ENCODE assay signal across 1 cellular context in the genomic region with DNA sequence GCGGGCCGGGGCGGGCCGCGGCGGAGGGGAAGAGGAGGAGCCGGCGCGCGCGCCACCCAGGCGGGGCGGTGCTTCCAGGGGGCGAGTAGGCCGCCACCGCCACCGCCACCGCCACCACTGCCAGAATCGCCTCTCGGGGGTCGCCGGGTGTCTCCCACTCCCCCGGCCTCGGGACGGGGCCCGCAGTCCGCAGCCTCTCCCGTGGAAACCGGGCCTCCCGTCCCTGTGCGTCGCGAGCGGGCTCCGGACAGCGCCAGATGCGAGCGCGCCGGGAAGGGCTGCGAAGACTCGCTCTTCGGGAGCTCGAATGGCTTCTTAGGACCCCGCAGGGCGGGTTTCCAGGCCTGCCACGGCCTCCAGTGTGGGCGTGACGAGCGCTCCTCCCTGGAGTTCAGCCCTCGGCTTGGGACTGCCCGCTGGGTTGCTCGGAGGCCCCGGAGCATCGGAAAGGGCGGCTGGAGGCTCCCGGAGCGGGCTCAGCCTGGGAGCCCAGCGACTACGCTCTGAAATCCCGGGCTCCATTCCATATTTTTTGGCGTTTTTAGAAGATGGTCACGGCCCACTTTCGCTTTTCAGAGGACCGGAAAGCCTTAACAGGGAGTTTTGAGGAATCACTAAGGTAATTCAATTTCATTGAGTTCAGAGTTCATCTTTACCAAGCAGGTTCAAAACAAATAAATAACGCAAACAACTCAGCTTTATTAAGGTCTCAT.
TF ChIP-seq lines count a peak whose summit lies in the region.

No MANE protein-coding gene starts in this region.

TF ChIP-seq in H1, 55 proteins besides CTCF, POLR2A, EP300 and RAD21 (continued from another document):
- TF ChIP-seq KDM5A (IDR thresholded peaks at IDR 0.05; ENCODE audit: low read length), result no peak
- TF ChIP-seq RNF2 (IDR thresholded peaks at IDR 0.05; ENCODE audit: borderline replicate concordance, low read depth, low read length, missing control alignments, poor library complexity, severe bottlenecking), result no peak
- TF ChIP-seq SP2 (IDR thresholded peaks at IDR 0.05; ENCODE audit: low read length), result no peak
- TF ChIP-seq BRCA1 (IDR thresholded peaks at IDR 0.05; ENCODE audit: low read depth, low read length), result no peak
- TF ChIP-seq TCF12 (IDR thresholded peaks at IDR 0.05; ENCODE audit: low read depth, low read length), result no peak
- TF ChIP-seq BACH1 (IDR thresholded peaks at IDR 0.05; ENCODE audit: low read length), result peak; percentile 84
- no peak; the same call in none of the 2 replicates for TF ChIP-seq PHF8 (conservative IDR thresholded peaks at IDR 0.05; ENCODE audit: low read depth, low read length)
- TF ChIP-seq TAF7 (optimal IDR thresholded peaks at IDR 0.05; ENCODE audit: borderline replicate concordance, low read depth, low read length), result peak; percentile 52
- TF ChIP-seq E2F6 (IDR thresholded peaks at IDR 0.05), result 0 out of 2 replicates have a peak, but pooled peaks have one; percentile 40
- peak; percentile 77 for TF ChIP-seq TBP (IDR thresholded peaks at IDR 0.05; ENCODE audit: low read depth, low read length)
- TF ChIP-seq RFX5 (IDR thresholded peaks at IDR 0.05; ENCODE audit: borderline replicate concordance, low read depth, low read length), result peak; percentile 63
- TF ChIP-seq ATF2 (IDR thresholded peaks at IDR 0.05; ENCODE audit: low read length), result peak; percentile 85; the same call in 1 of the 2 replicates
- 0 out of 2 replicates have a peak, but pooled peaks have one; percentile 7 for TF ChIP-seq GABPA (IDR thresholded peaks at IDR 0.05; ENCODE audit: borderline replicate concordance, insufficient read depth, low read length)
- no peak for TF ChIP-seq NRF1 (IDR thresholded peaks at IDR 0.05; ENCODE audit: low read depth, low read length)
- no peak for TF ChIP-seq SIX5 (IDR thresholded peaks at IDR 0.05; ENCODE audit: low read depth, low read length)
- peak; percentile 88 for TF ChIP-seq TAF1 (IDR thresholded peaks at IDR 0.05; ENCODE audit: low read depth, low read length)
- peak; percentile 27 for TF ChIP-seq KDM4A (IDR thresholded peaks at IDR 0.05; ENCODE audit: low read depth, low read length, severe bottlenecking)
- TF ChIP-seq NANOG (IDR thresholded peaks at IDR 0.05; ENCODE audit: insufficient read depth, low read depth, low read length, poor library complexity, severe bottlenecking), result no peak
- TF ChIP-seq, protein P1, sequence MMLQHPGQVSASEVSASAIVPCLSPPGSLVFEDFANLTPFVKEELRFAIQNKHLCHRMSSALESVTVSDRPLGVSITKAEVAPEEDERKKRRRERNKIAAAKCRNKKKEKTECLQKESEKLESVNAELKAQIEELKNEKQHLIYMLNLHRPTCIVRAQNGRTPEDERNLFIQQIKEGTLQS (IDR thresholded peaks at IDR 0.05; ENCODE audit: insufficient read depth, low read depth, low read length), result no peak
- TF ChIP-seq JUN (IDR thresholded peaks at IDR 0.05; ENCODE audit: low read depth, low read length), result no peak
- no peak; the same call in 1 of the 2 replicates for TF ChIP-seq JUND (IDR thresholded peaks at IDR 0.05; ENCODE audit: low read length)
- peak; percentile 99 for TF ChIP-seq SP1 (IDR thresholded peaks at IDR 0.05; ENCODE audit: low read depth, low read length)
- no peak for TF ChIP-seq EZH2 (IDR thresholded peaks at IDR 0.05; ENCODE audit: low read depth, low read length, severe bottlenecking)
- TF ChIP-seq HDAC2 (IDR thresholded peaks at IDR 0.05; ENCODE audit: borderline replicate concordance in 1 of 2, low read depth in 2 of 2, low read length in 2 of 2), result peak in 1 of 2 experiments; percentile 67; a peak in 1 of 4 replicates
- no peak for TF ChIP-seq CBX8 (IDR thresholded peaks at IDR 0.05; ENCODE audit: borderline replicate concordance, low read depth, low read length)
- no peak for TF ChIP-seq CHD1 (IDR thresholded peaks at IDR 0.05; ENCODE audit: low read depth, low read length)
- peak; percentile 48; the same call in 1 of the 2 replicates for TF ChIP-seq GTF2F1 (IDR thresholded peaks at IDR 0.05; ENCODE audit: borderline replicate concordance, low read depth, low read length)
- TF ChIP-seq USF2 (IDR thresholded peaks at IDR 0.05; ENCODE audit: low read length), result no peak
- TF ChIP-seq, protein P2, sequence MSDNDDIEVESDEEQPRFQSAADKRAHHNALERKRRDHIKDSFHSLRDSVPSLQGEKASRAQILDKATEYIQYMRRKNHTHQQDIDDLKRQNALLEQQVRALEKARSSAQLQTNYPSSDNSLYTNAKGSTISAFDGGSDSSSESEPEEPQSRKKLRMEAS (IDR thresholded peaks at IDR 0.05), result peak; percentile 47; the same call in 1 of the 2 replicates
- no peak for TF ChIP-seq CBX5 (IDR thresholded peaks at IDR 0.05; ENCODE audit: low read depth, low read length)
- TF ChIP-seq RBBP5 (IDR thresholded peaks at IDR 0.05; ENCODE audit: borderline replicate concordance, low read depth, low read length), result peak; percentile 66; the same call in 1 of the 2 replicates
- no peak for TF ChIP-seq CHD2 (IDR thresholded peaks at IDR 0.05; ENCODE audit: low read length)
- TF ChIP-seq SP4 (IDR thresholded peaks at IDR 0.05; ENCODE audit: low read length), result no peak
- peak; percentile 56 for TF ChIP-seq POLR2AphosphoS5 (IDR thresholded peaks at IDR 0.05; ENCODE audit: low read depth, low read length)
- TF ChIP-seq RXRA (IDR thresholded peaks at IDR 0.05; ENCODE audit: insufficient read depth, low read depth, low read length), result no peak
- no peak for TF ChIP-seq MAFK (IDR thresholded peaks at IDR 0.05; ENCODE audit: low read depth, low read length)
- no peak for TF ChIP-seq SAP30 (IDR thresholded peaks at IDR 0.05; ENCODE audit: insufficient read depth, insufficient replicate concordance, low read length)
- TF ChIP-seq, protein P3, sequence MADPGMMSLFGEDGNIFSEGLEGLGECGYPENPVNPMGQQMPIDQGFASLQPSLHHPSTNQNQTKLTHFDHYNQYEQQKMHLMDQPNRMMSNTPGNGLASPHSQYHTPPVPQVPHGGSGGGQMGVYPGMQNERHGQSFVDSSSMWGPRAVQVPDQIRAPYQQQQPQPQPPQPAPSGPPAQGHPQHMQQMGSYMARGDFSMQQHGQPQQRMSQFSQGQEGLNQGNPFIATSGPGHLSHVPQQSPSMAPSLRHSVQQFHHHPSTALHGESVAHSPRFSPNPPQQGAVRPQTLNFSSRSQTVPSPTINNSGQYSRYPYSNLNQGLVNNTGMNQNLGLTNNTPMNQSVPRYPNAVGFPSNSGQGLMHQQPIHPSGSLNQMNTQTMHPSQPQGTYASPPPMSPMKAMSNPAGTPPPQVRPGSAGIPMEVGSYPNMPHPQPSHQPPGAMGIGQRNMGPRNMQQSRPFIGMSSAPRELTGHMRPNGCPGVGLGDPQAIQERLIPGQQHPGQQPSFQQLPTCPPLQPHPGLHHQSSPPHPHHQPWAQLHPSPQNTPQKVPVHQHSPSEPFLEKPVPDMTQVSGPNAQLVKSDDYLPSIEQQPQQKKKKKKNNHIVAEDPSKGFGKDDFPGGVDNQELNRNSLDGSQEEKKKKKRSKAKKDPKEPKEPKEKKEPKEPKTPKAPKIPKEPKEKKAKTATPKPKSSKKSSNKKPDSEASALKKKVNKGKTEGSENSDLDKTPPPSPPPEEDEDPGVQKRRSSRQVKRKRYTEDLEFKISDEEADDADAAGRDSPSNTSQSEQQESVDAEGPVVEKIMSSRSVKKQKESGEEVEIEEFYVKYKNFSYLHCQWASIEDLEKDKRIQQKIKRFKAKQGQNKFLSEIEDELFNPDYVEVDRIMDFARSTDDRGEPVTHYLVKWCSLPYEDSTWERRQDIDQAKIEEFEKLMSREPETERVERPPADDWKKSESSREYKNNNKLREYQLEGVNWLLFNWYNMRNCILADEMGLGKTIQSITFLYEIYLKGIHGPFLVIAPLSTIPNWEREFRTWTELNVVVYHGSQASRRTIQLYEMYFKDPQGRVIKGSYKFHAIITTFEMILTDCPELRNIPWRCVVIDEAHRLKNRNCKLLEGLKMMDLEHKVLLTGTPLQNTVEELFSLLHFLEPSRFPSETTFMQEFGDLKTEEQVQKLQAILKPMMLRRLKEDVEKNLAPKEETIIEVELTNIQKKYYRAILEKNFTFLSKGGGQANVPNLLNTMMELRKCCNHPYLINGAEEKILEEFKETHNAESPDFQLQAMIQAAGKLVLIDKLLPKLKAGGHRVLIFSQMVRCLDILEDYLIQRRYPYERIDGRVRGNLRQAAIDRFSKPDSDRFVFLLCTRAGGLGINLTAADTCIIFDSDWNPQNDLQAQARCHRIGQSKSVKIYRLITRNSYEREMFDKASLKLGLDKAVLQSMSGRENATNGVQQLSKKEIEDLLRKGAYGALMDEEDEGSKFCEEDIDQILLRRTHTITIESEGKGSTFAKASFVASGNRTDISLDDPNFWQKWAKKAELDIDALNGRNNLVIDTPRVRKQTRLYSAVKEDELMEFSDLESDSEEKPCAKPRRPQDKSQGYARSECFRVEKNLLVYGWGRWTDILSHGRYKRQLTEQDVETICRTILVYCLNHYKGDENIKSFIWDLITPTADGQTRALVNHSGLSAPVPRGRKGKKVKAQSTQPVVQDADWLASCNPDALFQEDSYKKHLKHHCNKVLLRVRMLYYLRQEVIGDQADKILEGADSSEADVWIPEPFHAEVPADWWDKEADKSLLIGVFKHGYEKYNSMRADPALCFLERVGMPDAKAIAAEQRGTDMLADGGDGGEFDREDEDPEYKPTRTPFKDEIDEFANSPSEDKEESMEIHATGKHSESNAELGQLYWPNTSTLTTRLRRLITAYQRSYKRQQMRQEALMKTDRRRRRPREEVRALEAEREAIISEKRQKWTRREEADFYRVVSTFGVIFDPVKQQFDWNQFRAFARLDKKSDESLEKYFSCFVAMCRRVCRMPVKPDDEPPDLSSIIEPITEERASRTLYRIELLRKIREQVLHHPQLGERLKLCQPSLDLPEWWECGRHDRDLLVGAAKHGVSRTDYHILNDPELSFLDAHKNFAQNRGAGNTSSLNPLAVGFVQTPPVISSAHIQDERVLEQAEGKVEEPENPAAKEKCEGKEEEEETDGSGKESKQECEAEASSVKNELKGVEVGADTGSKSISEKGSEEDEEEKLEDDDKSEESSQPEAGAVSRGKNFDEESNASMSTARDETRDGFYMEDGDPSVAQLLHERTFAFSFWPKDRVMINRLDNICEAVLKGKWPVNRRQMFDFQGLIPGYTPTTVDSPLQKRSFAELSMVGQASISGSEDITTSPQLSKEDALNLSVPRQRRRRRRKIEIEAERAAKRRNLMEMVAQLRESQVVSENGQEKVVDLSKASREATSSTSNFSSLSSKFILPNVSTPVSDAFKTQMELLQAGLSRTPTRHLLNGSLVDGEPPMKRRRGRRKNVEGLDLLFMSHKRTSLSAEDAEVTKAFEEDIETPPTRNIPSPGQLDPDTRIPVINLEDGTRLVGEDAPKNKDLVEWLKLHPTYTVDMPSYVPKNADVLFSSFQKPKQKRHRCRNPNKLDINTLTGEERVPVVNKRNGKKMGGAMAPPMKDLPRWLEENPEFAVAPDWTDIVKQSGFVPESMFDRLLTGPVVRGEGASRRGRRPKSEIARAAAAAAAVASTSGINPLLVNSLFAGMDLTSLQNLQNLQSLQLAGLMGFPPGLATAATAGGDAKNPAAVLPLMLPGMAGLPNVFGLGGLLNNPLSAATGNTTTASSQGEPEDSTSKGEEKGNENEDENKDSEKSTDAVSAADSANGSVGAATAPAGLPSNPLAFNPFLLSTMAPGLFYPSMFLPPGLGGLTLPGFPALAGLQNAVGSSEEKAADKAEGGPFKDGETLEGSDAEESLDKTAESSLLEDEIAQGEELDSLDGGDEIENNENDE (IDR thresholded peaks at IDR 0.05; ENCODE audit: insufficient replicate concordance, low read length), result peak; percentile 46
- no peak for TF ChIP-seq CTBP2 (IDR thresholded peaks at IDR 0.05; ENCODE audit: borderline replicate concordance, insufficient read depth, insufficient read length, low read length)
- TF ChIP-seq HDAC6 (IDR thresholded peaks at IDR 0.05; ENCODE audit: low read depth, low read length), result no peak
- TF ChIP-seq KDM1A (IDR thresholded peaks at IDR 0.05; ENCODE audit: borderline replicate concordance, low read length), result no peak
- TF ChIP-seq ZNF274 (IDR thresholded peaks at IDR 0.05; ENCODE audit: borderline replicate concordance, extremely low read depth, low read length), result no peak
- TF ChIP-seq CREB1 (IDR thresholded peaks at IDR 0.05), result peak; percentile 78
- TF ChIP-seq SRF (IDR thresholded peaks at IDR 0.05; ENCODE audit: low read depth, low read length), result peak; percentile 53
- TF ChIP-seq SUZ12 (IDR thresholded peaks at IDR 0.05; ENCODE audit: low read length), result peak; percentile 53; the same call in 1 of the 2 replicates
- TF ChIP-seq POU5F1 (IDR thresholded peaks at IDR 0.05; ENCODE audit: low read depth, low read length), result 0 out of 2 replicates have a peak, but pooled peaks have one; percentile 39
- peak; percentile 60; the same call in 1 of the 2 replicates for TF ChIP-seq FOSL1 (IDR thresholded peaks at IDR 0.05; ENCODE audit: insufficient read depth, low read depth, low read length)
- TF ChIP-seq SIN3A (conservative IDR thresholded peaks at IDR 0.05 in 1 of 2, IDR thresholded peaks at IDR 0.05 in 1 of 2; ENCODE audit: low read depth in 1 of 2, low read length in 2 of 2), result no peak; a peak in 1 of 4 replicates
- TF ChIP-seq BCL11A (IDR thresholded peaks at IDR 0.05; ENCODE audit: low read depth in 2 of 2, low read length in 2 of 2), result no peak
- no peak for TF ChIP-seq ASH2L (IDR thresholded peaks at IDR 0.05; ENCODE audit: low read length)
- TF ChIP-seq SIRT6 (IDR thresholded peaks at IDR 0.05; ENCODE audit: low read length), result no peak
- peak; percentile 70 for TF ChIP-seq EGR1 (IDR thresholded peaks at IDR 0.05; ENCODE audit: borderline replicate concordance, low read depth, low read length)
